ENCODE assay signal across 9 cellular contexts in the genomic region with DNA sequence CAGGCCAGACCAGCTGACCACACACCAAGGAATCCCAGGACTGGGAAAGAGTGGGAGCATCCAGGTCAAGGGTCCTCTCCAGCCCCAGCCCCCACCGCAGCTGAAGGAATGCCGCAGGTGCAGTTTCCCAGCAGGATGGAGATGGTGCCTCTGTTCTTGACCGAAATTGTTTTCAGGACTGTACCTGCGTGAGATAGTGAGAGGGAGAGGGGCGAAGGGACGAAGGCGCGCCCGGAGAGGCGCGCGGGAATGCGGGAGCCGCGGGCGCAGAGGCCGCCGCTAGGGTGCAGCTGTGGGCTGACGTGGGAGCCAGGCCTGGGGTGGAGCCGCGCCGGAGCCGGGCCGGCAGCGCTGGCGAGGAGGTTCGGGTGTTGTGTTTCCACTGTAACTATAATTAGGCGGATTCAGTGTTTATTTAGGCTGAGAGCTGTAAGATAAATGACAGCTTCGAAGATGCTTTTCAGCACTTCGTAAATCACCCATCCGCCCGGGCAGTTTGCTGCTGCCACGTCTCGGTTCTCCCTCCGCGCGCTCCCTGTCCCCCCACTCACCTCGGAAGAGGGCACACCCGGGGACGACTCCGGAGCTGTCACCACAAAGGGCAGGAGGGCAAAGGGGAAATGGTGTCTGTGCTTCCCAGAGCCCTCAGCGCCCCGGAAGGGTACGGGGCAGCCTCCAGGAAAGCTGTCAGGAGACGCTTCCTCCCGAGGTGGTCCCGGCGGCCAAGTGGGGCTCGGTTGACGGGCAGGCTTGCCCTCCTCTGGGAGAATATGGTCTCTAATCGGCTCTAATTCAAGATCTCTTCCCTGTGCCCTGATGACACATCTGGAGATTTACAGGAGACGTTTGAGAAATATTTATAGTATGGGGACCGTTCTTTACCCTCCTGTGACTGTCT. TPM values are rescaled to one million over a fixed set of nuclear protein-coding genes. Genes with fewer than 3 reads are reported as not detected.
DNase-seq lines count a peak whose midpoint lies in the region; ATAC-seq and TF ChIP-seq lines count a peak whose summit lies in the region.
"Had no signal": no experiment of that assay in that cellular context is flagged by ENCODE, and none has a peak within 500 bp of the region (broad histone marks: within the 10 kb centered on the region; RNA-seq: fewer than 3 reads in every experiment).

No MANE protein-coding gene starts in this region.

- H3K79me1 ChIP-seq in neuronal stem cell (ENCODE audit: low read depth, low read length): no peaks in the 10 kb centered on the region

- intact Hi-C loops in activated T-helper 1 cell treated with anti-CD3 and anti-CD28 coated beads, Interleukin-12 subunit alpha, Interleukin-12 subunit beta, Interleukin-2, Interleukin-4 antibody, amounts not matched to agents 30 ng/mL and 10 ng/mL and 1 ng/mL, durations not matched to agents 14 hours and 24 hours and 36 hours (cut with micrococcal nuclease): loop anchor here (1.0 kb wide), 3 partner anchors 35 to 86 kb away; partner anchors contain the start of gene HOXB4

- no peak overlapping the region for H2AK5ac ChIP-seq in neuronal stem cell (ENCODE audit: low read depth, low read length)

- H3K27me3 ChIP-seq in neuronal stem cell (ENCODE audit: control insufficient read depth in 3 of 3, insufficient read depth in 3 of 3, low read depth in 1 of 3, low read length in 3 of 3): peaks cover 6 to 77% (median 18%) of the 10 kb centered on the region in 3 experiments
- H3K27me3 ChIP-seq in thoracic aorta (replicated peaks; ENCODE audit: insufficient read depth): no peaks in the 10 kb centered on the region

- ATAC-seq in HG03095 (IDR thresholded peaks at IDR 0.05; ENCODE audit: unreplicated experiment) (peak; percentile 49), thoracic aorta (ENCODE audit: insufficient number of reproducible peaks, low FRiP score, low read depth) (peak; percentile 61), GM18868 (IDR thresholded peaks at IDR 0.05; ENCODE audit: unreplicated experiment) (no peak)

- H3K4me1 Mint-ChIP-seq in activated T-helper 1 cell treated with anti-CD3 and anti-CD28 coated beads, Interleukin-12 subunit alpha, Interleukin-12 subunit beta, Interleukin-2, Interleukin-4 antibody, amounts not matched to agents 30 ng/mL and 10 ng/mL and 1 ng/mL, durations not matched to agents 14 hours and 24 hours and 36 hours (ENCODE audit: low read depth): peaks cover 54% of the 10 kb centered on the region

- DNase-seq in DMS153 (lab: John Stamatoyannopoulos, UW): peak; percentile 58
- DNase-seq in activated T-helper 1 cell treated with anti-CD3 and anti-CD28 coated beads, Interleukin-12 subunit alpha, Interleukin-12 subunit beta, Interleukin-2, Interleukin-4 antibody, amounts not matched to agents 30 ng/mL and 10 ng/mL and 1 ng/mL, durations not matched to agents 14 hours and 24 hours and 36 hours (ENCODE audit: low spot score): peak; percentile 64
- peak; percentile 66 to 88 for DNase-seq in foreskin fibroblast
- no peak for DNase-seq in neuronal stem cell (ENCODE audit: low spot score)
- DNase-seq in thoracic aorta (ENCODE audit: low spot score): peak; percentile 16

- peak overlapping the region; percentile 71 for H2AFZ ChIP-seq in neuronal stem cell (ENCODE audit: low read length)

- peak overlapping the region; percentile 25 to 39 for H3K4me3 ChIP-seq in foreskin fibroblast (ENCODE audit: low read depth in 1 of 2, low read length in 2 of 2)
- peak overlapping the region in 1 of 2 donors; percentile 73 for H3K4me3 ChIP-seq in neuronal stem cell (ENCODE audit: low read length in 2 of 2)
- H3K4me3 ChIP-seq in thoracic aorta: peak overlapping the region; percentile 67

- H3K9me3 Mint-ChIP-seq in activated T-helper 1 cell treated with anti-CD3 and anti-CD28 coated beads, Interleukin-12 subunit alpha, Interleukin-12 subunit beta, Interleukin-2, Interleukin-4 antibody, amounts not matched to agents 30 ng/mL and 10 ng/mL and 1 ng/mL, durations not matched to agents 14 hours and 24 hours and 36 hours: no peaks in the 10 kb centered on the region

- peak overlapping the region; percentile 45 for H3K4me3 Mint-ChIP-seq in activated T-helper 1 cell treated with anti-CD3 and anti-CD28 coated beads, Interleukin-12 subunit alpha, Interleukin-12 subunit beta, Interleukin-2, Interleukin-4 antibody, amounts not matched to agents 30 ng/mL and 10 ng/mL and 1 ng/mL, durations not matched to agents 14 hours and 24 hours and 36 hours

- peak overlapping the region; percentile 89 for H3K23ac ChIP-seq in neuronal stem cell (ENCODE audit: low read depth, low read length, poor library complexity)

- no peak overlapping the region for H2BK5ac ChIP-seq in neuronal stem cell (ENCODE audit: low read length)

- no peak overlapping the region for H4K8ac ChIP-seq in neuronal stem cell (ENCODE audit: low read depth, low read length)

- H3K27me3 Mint-ChIP-seq in activated T-helper 1 cell treated with anti-CD3 and anti-CD28 coated beads, Interleukin-12 subunit alpha, Interleukin-12 subunit beta, Interleukin-2, Interleukin-4 antibody, amounts not matched to agents 30 ng/mL and 10 ng/mL and 1 ng/mL, durations not matched to agents 14 hours and 24 hours and 36 hours (ENCODE audit: insufficient read depth): peaks cover 19% of the 10 kb centered on the region

- peak overlapping the region; percentile 66 for H3K9ac ChIP-seq in neuronal stem cell (ENCODE audit: low read depth, low read length, poor library complexity)

- H3K9me3 ChIP-seq in neuronal stem cell (replicated peaks in 1 of 2; ENCODE audit: control insufficient read depth in 2 of 2, insufficient read depth in 1 of 2, low read depth in 1 of 2, low read length in 2 of 2): no peaks in the 10 kb centered on the region
- H3K9me3 ChIP-seq in thoracic aorta: no peaks in the 10 kb centered on the region

- H3K36me3 Mint-ChIP-seq in activated T-helper 1 cell treated with anti-CD3 and anti-CD28 coated beads, Interleukin-12 subunit alpha, Interleukin-12 subunit beta, Interleukin-2, Interleukin-4 antibody, amounts not matched to agents 30 ng/mL and 10 ng/mL and 1 ng/mL, durations not matched to agents 14 hours and 24 hours and 36 hours (ENCODE audit: low read depth): peaks cover 1% of the 10 kb centered on the region

- no peak overlapping the region for H2BK12ac ChIP-seq in neuronal stem cell (ENCODE audit: low read length)

- H3K4me1 ChIP-seq in neuronal stem cell (ENCODE audit: control insufficient read depth in 2 of 2, insufficient read depth in 1 of 2, low read depth in 1 of 2, low read length in 2 of 2) (peaks cover 0 to 4% of the 10 kb centered on the region in 2 donors), thoracic aorta (ENCODE audit: control insufficient read depth in 1 of 2, low read depth in 2 of 2) (peaks cover 0 to 17% of the 10 kb centered on the region in 2 donors)

- no CpG with 5 or more reads among the region's 53 CpGs for WGBS in neuronal stem cell (ENCODE audit: extremely low coverage in 2 of 2, insufficient read length in 2 of 2, insufficient replicate concordance in 1 of 2), 2 donors

- peak; percentile 85 for TF ChIP-seq CTCF in foreskin fibroblast (IDR thresholded peaks at IDR 0.05; ENCODE audit: low read depth, low read length)
- TF ChIP-seq CTCF in thoracic aorta (IDR thresholded peaks at IDR 0.05): peak; percentile 94

- peak overlapping the region; percentile 86 for H3K18ac ChIP-seq in neuronal stem cell (ENCODE audit: low read length)

- H3K4me2 ChIP-seq in neuronal stem cell (ENCODE audit: insufficient read depth, low read length, poor library complexity, severe bottlenecking): peak overlapping the region; percentile 75

- peak overlapping the region; percentile 88 for H3K27ac Mint-ChIP-seq in activated T-helper 1 cell treated with anti-CD3 and anti-CD28 coated beads, Interleukin-12 subunit alpha, Interleukin-12 subunit beta, Interleukin-2, Interleukin-4 antibody, amounts not matched to agents 30 ng/mL and 10 ng/mL and 1 ng/mL, durations not matched to agents 14 hours and 24 hours and 36 hours

- H3K4ac ChIP-seq in neuronal stem cell (ENCODE audit: low read length): no peak overlapping the region

- H4K91ac ChIP-seq in neuronal stem cell (ENCODE audit: low read depth, low read length, poor library complexity): no peak overlapping the region

- H2BK120ac ChIP-seq in neuronal stem cell (ENCODE audit: low read depth, low read length): no peak overlapping the region

- no peak overlapping the region for H3K14ac ChIP-seq in neuronal stem cell (ENCODE audit: low read length)

- H2BK15ac ChIP-seq in neuronal stem cell (ENCODE audit: low read length): no peak overlapping the region

- H3K27ac ChIP-seq in neuronal stem cell (replicated peaks; ENCODE audit: low read length) (no peak overlapping the region), thoracic aorta (no peak overlapping the region)

- H3K36me3 ChIP-seq in neuronal stem cell (replicated peaks in 1 of 2; ENCODE audit: control insufficient read depth in 2 of 2, insufficient read depth in 2 of 2, low read length in 2 of 2) (no peaks in the 10 kb centered on the region), thoracic aorta (no peaks in the 10 kb centered on the region)

TF ChIP-seq in PFSK-1, 5 proteins besides CTCF, POLR2A, EP300 and RAD21:
- TF ChIP-seq TAF1 (IDR thresholded peaks at IDR 0.05; ENCODE audit: borderline replicate concordance, insufficient read depth, low read length): no peak
- TF ChIP-seq FOXP2 (optimal IDR thresholded peaks at IDR 0.05; ENCODE audit: borderline replicate concordance, extremely low read depth, extremely low read length, insufficient read depth): peak; percentile 38

RNA-seq across cellular contexts. Expression of gene HOXB1, which starts 38.2 kb away (rescaled TPM):
- not detected for polyA plus RNA-seq in PFSK-1 (2012; ENCODE audit: insufficient read length, low read depth)
- not detected in 2 replicates for total RNA-seq in activated T-helper 1 cell treated with anti-CD3 and anti-CD28 coated beads, Interleukin-12 subunit alpha, Interleukin-12 subunit beta, Interleukin-2, Interleukin-4 antibody, amounts not matched to agents 30 ng/mL and 10 ng/mL and 1 ng/mL, durations not matched to agents 14 hours and 24 hours and 36 hours
- polyA plus RNA-seq in neuronal stem cell (2013, experiment 1 of 2): not detected
- polyA plus RNA-seq in neuronal stem cell (2013, experiment 2 of 2): not detected
- total RNA-seq in thoracic aorta: not detected
- total RNA-seq: activated CD8-positive, alpha-beta memory T cell treated with anti-CD3 and anti-CD28 coated beads for 36 hours had no signal

RNA-seq across cellular contexts. Expression of gene HOXB2, which starts 52.3 kb away (rescaled TPM):
- polyA plus RNA-seq in PFSK-1 (2012; ENCODE audit: insufficient read length, low read depth): not detected
- 32.5 and 32.8 TPM in 2 replicates for total RNA-seq in activated T-helper 1 cell treated with anti-CD3 and anti-CD28 coated beads, Interleukin-12 subunit alpha, Interleukin-12 subunit beta, Interleukin-2, Interleukin-4 antibody, amounts not matched to agents 30 ng/mL and 10 ng/mL and 1 ng/mL, durations not matched to agents 14 hours and 24 hours and 36 hours
- polyA plus RNA-seq in neuronal stem cell (2013, experiment 1 of 2): not detected
- polyA plus RNA-seq in neuronal stem cell (2013, experiment 2 of 2): not detected
- total RNA-seq in thoracic aorta: 10 to 100 TPM; 53.3 to 73.0 TPM
